Comparison of ENCODE assay signal across 8 cellular contexts in genomic region chr11:88016392-88017020, GRCh38.
DNase-seq lines count a peak whose midpoint lies in the region; ATAC-seq and TF ChIP-seq lines count a peak whose summit lies in the region.

No MANE protein-coding gene starts in this region.

- H3K79me2 ChIP-seq in PC-3 (ENCODE audit: low read length) (no peaks in the 10 kb centered on the region), trophoblast cell (ENCODE audit: control insufficient read depth, insufficient read depth, low read length, poor library complexity) (no peaks in the 10 kb centered on the region)

- H4K20me1 ChIP-seq in PC-3 (ENCODE audit: low read length), result no peaks in the 10 kb centered on the region

- H3K9me2 ChIP-seq in PC-3 (replicated peaks; ENCODE audit: low read length), result no peaks in the 10 kb centered on the region

- intact Hi-C loops in PC-3 (cut with micrococcal nuclease) (loop anchor here (1.0 kb wide), 5 partner anchors 138 to 553 kb away; no protein-coding TSS in a partner anchor), aorta (cut with DNase I) (loop anchor here in 1 of 2 donors (1.0 kb wide), 1 partner anchor 528 kb away; no protein-coding TSS in a partner anchor)

- no peak overlapping the region for H3K14ac ChIP-seq in trophoblast cell (ENCODE audit: low read length)

- no peak overlapping the region for H4K8ac ChIP-seq in trophoblast cell (ENCODE audit: low read depth, low read length)

- H3K4me1 ChIP-seq in PC-3 (ENCODE audit: insufficient read depth, low read length) (peaks cover 21% of the 10 kb centered on the region), trophoblast cell (ENCODE audit: control insufficient read depth in 1 of 2, insufficient read depth in 2 of 2, low read length in 2 of 2) (no peaks in the 10 kb centered on the region), aorta (ENCODE audit: control insufficient read depth in 1 of 2, insufficient read depth in 2 of 2, low read length in 2 of 2) (no peaks in the 10 kb centered on the region)

- ATAC-seq in GM21737 (IDR thresholded peaks at IDR 0.05; ENCODE audit: unreplicated experiment) (peak; percentile 91), PC-3 (peak; percentile 84), aorta (ENCODE audit: low FRiP score) (peak; percentile 78)

- H4K12ac ChIP-seq in trophoblast cell (ENCODE audit: low read depth, low read length), result no peak overlapping the region

- H3K27ac ChIP-seq in PC-3 (ENCODE audit: low read length), result no peak overlapping the region
- no peak overlapping the region for H3K27ac ChIP-seq in trophoblast cell (ENCODE audit: low read depth, low read length)
- no peak overlapping the region for H3K27ac ChIP-seq in aorta (ENCODE audit: low read depth in 1 of 2, low read length in 2 of 2)

- H3K4me2 ChIP-seq in PC-3 (ENCODE audit: low read length), result peak overlapping the region; percentile 8; the same call in 1 of the 2 replicates
- no peak overlapping the region for H3K4me2 ChIP-seq in trophoblast cell (ENCODE audit: low read length)

- no peak overlapping the region for H3K9ac ChIP-seq in PC-3 (ENCODE audit: low read length)
- no peak overlapping the region for H3K9ac ChIP-seq in trophoblast cell (ENCODE audit: low read length)

- H2AK5ac ChIP-seq in trophoblast cell (ENCODE audit: low read length), result no peak overlapping the region

- H3K36me3 ChIP-seq in PC-3 (ENCODE audit: low read depth, low read length) (no peaks in the 10 kb centered on the region), trophoblast cell (ENCODE audit: control insufficient read depth in 1 of 2, insufficient read depth in 2 of 2, low read length in 2 of 2) (no peaks in the 10 kb centered on the region), aorta (ENCODE audit: control insufficient read depth in 1 of 2, insufficient read depth in 2 of 2, low read length in 1 of 2) (no peaks in the 10 kb centered on the region)

- BruUV-seq in PC-3 (replicated peaks; lab: Mats Ljungman, UMichigan), result no TSS peak

- no peak overlapping the region for H2BK5ac ChIP-seq in trophoblast cell (ENCODE audit: low read depth, low read length, poor library complexity)

- H3F3A ChIP-seq in PC-3 (ENCODE audit: low read length, unreplicated experiment), result no peaks in the 10 kb centered on the region

- no peak overlapping the region for H4K91ac ChIP-seq in trophoblast cell (ENCODE audit: low read depth, low read length)

- CTCF ChIA-PET in PC-3 (lab: Charles Lee), result interaction anchor here (0.6 to 2.3 kb wide), 14 partner anchors 19 to 541 kb away, joined by 3 to 18 read pairs (median 4); no protein-coding TSS in a partner anchor

- DNase-seq in EL (peak; percentile 80), KG1 (lab: John Stamatoyannopoulos, UW) (peak; percentile 61), PC-3 (peak; percentile 96), activated T-helper 1 cell treated with Interleukin-2 at 50 U/mL for 16 hours (ENCODE audit: low read depth) (peak; percentile 5), germinal center (ENCODE audit: low spot score) (peak; percentile 2), trophoblast cell (peak; percentile 64 to 87), aorta (peak in 1 of 2 donors; percentile 66)

- POLR2A ChIA-PET in PC-3 (lab: Charles Lee; ENCODE audit: unreplicated experiment), result no interaction called here

- H3K27me3 ChIP-seq in PC-3 (ENCODE audit: low read length), result no peaks in the 10 kb centered on the region
- H3K27me3 ChIP-seq in trophoblast cell (ENCODE audit: insufficient read depth, low read length), result no peaks in the 10 kb centered on the region
- H3K27me3 ChIP-seq in aorta (ENCODE audit: control insufficient read depth in 1 of 2, insufficient read depth in 2 of 2, low read length in 1 of 2), result no peaks in the 10 kb centered on the region

- WGBS in trophoblast cell (ENCODE audit: extremely low coverage, insufficient coverage, insufficient read length), result no CpG with 5 or more reads among the region's 2 CpGs
- 43% methylated on average over 2 of the region's 2 CpGs for WGBS in aorta, 2 donors

- H3K9me3 ChIP-seq in PC-3 (ENCODE audit: low read length) (no peaks in the 10 kb centered on the region), trophoblast cell (ENCODE audit: insufficient read depth, low read depth, low read length) (no peaks in the 10 kb centered on the region), aorta (ENCODE audit: control insufficient read depth, low read length) (no peaks in the 10 kb centered on the region)

- no peak overlapping the region for H2BK12ac ChIP-seq in trophoblast cell (ENCODE audit: low read length)

- H2BK120ac ChIP-seq in trophoblast cell (ENCODE audit: insufficient read depth, low read length, poor library complexity), result no peak overlapping the region

- peak; percentile 97 for TF ChIP-seq CTCF in PC-3 (conservative IDR thresholded peaks at IDR 0.05; ENCODE audit: low read depth, low read length)

- no peaks in the 10 kb centered on the region for H3K79me1 ChIP-seq in trophoblast cell (ENCODE audit: low read length)

- peak overlapping the region; percentile 7; the same call in 1 of the 2 replicates for H2AFZ ChIP-seq in PC-3 (ENCODE audit: low read length)
- H2AFZ ChIP-seq in trophoblast cell (ENCODE audit: insufficient read depth, low read length, poor library complexity), result no peak overlapping the region

- H3K4me3 ChIP-seq in PC-3 (ENCODE audit: low read length), result no peak overlapping the region
- no peak overlapping the region for H3K4me3 ChIP-seq in trophoblast cell (ENCODE audit: low read depth, low read length)
- no peak overlapping the region for H3K4me3 ChIP-seq in aorta (ENCODE audit: low read length in 2 of 2)

- no peak overlapping the region for H3K18ac ChIP-seq in trophoblast cell (ENCODE audit: low read length)

- no peak overlapping the region for H3K4ac ChIP-seq in trophoblast cell (ENCODE audit: low read depth, low read length)

- no peak overlapping the region for H3K23ac ChIP-seq in trophoblast cell (ENCODE audit: low read length)
